In the genomic region with DNA sequence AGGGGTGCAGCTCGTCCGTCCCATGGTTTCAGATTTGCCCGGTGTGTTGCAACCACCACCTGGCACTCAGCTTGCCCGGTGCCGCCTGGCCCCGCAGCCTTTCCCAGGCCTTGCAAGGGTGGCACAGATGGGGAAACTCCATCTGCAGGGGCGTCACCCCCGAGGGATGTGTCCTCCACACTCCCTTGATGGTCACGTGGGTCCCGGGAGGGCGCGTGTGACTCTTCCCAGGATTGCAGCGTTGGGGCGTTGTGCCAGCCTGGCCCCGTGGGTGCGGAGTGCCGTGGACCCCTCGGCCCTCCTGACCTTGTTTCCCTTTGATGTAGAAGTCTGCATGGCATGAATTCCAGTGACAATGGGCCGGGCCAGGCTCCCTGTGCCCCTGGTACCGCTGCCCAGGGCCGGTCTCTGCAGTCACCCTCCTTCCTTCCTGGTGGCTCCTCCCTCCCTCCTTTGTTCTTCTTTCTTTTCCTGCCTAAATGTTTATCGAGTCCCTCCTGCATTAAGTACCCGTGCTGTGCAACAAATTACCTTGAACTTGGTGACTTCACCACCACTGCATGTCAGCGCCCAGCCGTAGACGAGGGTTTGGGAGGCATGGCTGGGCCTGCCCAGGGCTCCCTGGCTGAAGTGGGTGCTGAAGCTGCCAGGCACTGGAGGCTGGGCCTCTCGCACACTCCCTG, we compare ENCODE assay signal across 9 cellular contexts. TPM values are rescaled to one million over a fixed set of nuclear protein-coding genes. Genes with fewer than 3 reads are reported as not detected.
DNase-seq lines count a peak whose midpoint lies in the region; ATAC-seq, FAIRE-seq and TF ChIP-seq lines count a peak whose summit lies in the region.
"Had no signal": no experiment of that assay in that cellular context is flagged by ENCODE, and none has a peak within 500 bp of the region (broad histone marks: within the 10 kb centered on the region; RNA-seq: fewer than 3 reads in every experiment).

No MANE protein-coding gene starts in this region.

- H3K79me2 ChIP-seq in astrocyte (ENCODE audit: insufficient read depth, low read length), result no peaks in the 10 kb centered on the region

- no peak overlapping the region for H3K27ac ChIP-seq in astrocyte (ENCODE audit: low read depth, low read length)
- H3K27ac ChIP-seq in mesenchymal stem cell (ENCODE audit: low read length, poor library complexity, severe bottlenecking), result no peak overlapping the region

- H3K14ac ChIP-seq in mesenchymal stem cell (ENCODE audit: low read length in 2 of 2), result no peak overlapping the region

- no peak for ATAC-seq in HG03095 (IDR thresholded peaks at IDR 0.05; ENCODE audit: unreplicated experiment)
- no peak for ATAC-seq in activated CD4-positive, CD25-positive, alpha-beta regulatory T cell treated with anti-CD3 and anti-CD28 coated beads, Interleukin-2, amount 50 U/mL, for 24 hours
- ATAC-seq: WTC11 had no signal

- no peak overlapping the region for H3K18ac ChIP-seq in mesenchymal stem cell (ENCODE audit: low read depth in 1 of 2, low read length in 2 of 2)

- TF ChIP-seq CTCF in astrocyte (IDR thresholded peaks at IDR 0.05; ENCODE audit: insufficient read depth, low read depth, low read length) (no peak), osteocyte (IDR thresholded peaks at IDR 0.05) (no peak)

- H3K9ac ChIP-seq in astrocyte (ENCODE audit: low read length) (no peak overlapping the region), mesenchymal stem cell (ENCODE audit: low read length) (no peak overlapping the region)

- H3K9me3 ChIP-seq in astrocyte (ENCODE audit: insufficient read depth, low read depth, low read length), result no peaks in the 10 kb centered on the region
- no peaks in the 10 kb centered on the region for H3K9me3 ChIP-seq in mesenchymal stem cell (ENCODE audit: control insufficient read depth, low read length)

- H3K4me3 ChIP-seq in astrocyte (ENCODE audit: insufficient read depth, low read depth, low read length), result no peak overlapping the region
- H3K4me3 ChIP-seq in mesenchymal stem cell (ENCODE audit: insufficient read depth in 1 of 2, low read depth in 1 of 2, low read length in 2 of 2), result no peak overlapping the region

- no peak for FAIRE-seq in astrocyte (lab: Jason Lieb, UNC)

- H3K4me1 Mint-ChIP-seq in astrocyte (ENCODE audit: low read depth, unreplicated experiment) (no peaks in the 10 kb centered on the region), osteocyte (ENCODE audit: unreplicated experiment) (peaks cover 9% of the 10 kb centered on the region)
- peaks cover 12% of the 10 kb centered on the region for H3K4me1 Mint-ChIP-seq in T-helper 2 cell treated with Interferon-gamma antibody and Interleukin-4, amounts not matched to agents 5 μg/mL and 100 μg/mL, for 36 hours (ENCODE audit: low read depth)

- DNase-seq in COLO668 (lab: John Stamatoyannopoulos, UW; ENCODE audit: unreplicated experiment) (peak; percentile 60), NCI-H187 (lab: John Stamatoyannopoulos, UW) (peak; percentile 44 to 59), astrocyte (ENCODE audit: low read depth) (no peak), mesenchymal stem cell (no peak), osteocyte (ENCODE audit: extremely low spot score, unreplicated experiment) (no peak)
- DNase-seq in T-helper 2 cell treated with Interferon-gamma antibody and Interleukin-4, amounts not matched to agents 5 μg/mL and 100 μg/mL, for 36 hours (ENCODE audit: low spot score), result no peak

- H3K27me3 Mint-ChIP-seq in astrocyte (ENCODE audit: low read depth, unreplicated experiment), result peaks cover 8% of the 10 kb centered on the region
- H3K27me3 Mint-ChIP-seq in osteocyte (ENCODE audit: unreplicated experiment), result no peaks in the 10 kb centered on the region
- no peaks in the 10 kb centered on the region for H3K27me3 Mint-ChIP-seq in T-helper 2 cell treated with Interferon-gamma antibody and Interleukin-4, amounts not matched to agents 5 μg/mL and 100 μg/mL, for 36 hours (ENCODE audit: low read depth)

- no peak overlapping the region for H4K91ac ChIP-seq in mesenchymal stem cell (ENCODE audit: low read length)

- H4K8ac ChIP-seq in mesenchymal stem cell (ENCODE audit: low read length), result peak overlapping the region; percentile 27

- no peaks in the 10 kb centered on the region for H4K20me1 ChIP-seq in astrocyte (ENCODE audit: insufficient read depth, low read length)

- H2BK12ac ChIP-seq in mesenchymal stem cell (ENCODE audit: low read length in 2 of 2), result no peak overlapping the region

- H3K4me1 ChIP-seq in astrocyte (ENCODE audit: insufficient read depth, low read length) (no peaks in the 10 kb centered on the region), mesenchymal stem cell (ENCODE audit: control insufficient read depth, insufficient read depth, low read depth, low read length) (peaks cover 7% of the 10 kb centered on the region)

- H3K9me3 Mint-ChIP-seq in astrocyte (ENCODE audit: unreplicated experiment), result no peaks in the 10 kb centered on the region
- H3K9me3 Mint-ChIP-seq in osteocyte (ENCODE audit: unreplicated experiment), result no peaks in the 10 kb centered on the region
- no peaks in the 10 kb centered on the region for H3K9me3 Mint-ChIP-seq in T-helper 2 cell treated with Interferon-gamma antibody and Interleukin-4, amounts not matched to agents 5 μg/mL and 100 μg/mL, for 36 hours
- H3K9me3 Mint-ChIP-seq: WTC11 had no signal

- no peak overlapping the region for H3K4ac ChIP-seq in mesenchymal stem cell (ENCODE audit: low read depth in 1 of 2, low read length in 2 of 2)

- H3K27ac Mint-ChIP-seq in astrocyte (ENCODE audit: unreplicated experiment) (peak overlapping the region; percentile 75), osteocyte (ENCODE audit: unreplicated experiment) (no peak overlapping the region)
- H3K27ac Mint-ChIP-seq in T-helper 2 cell treated with Interferon-gamma antibody and Interleukin-4, amounts not matched to agents 5 μg/mL and 100 μg/mL, for 36 hours, result no peak overlapping the region
- H3K27ac Mint-ChIP-seq: WTC11 had no signal

- H3K36me3 ChIP-seq in astrocyte (ENCODE audit: insufficient read depth, low read length), result no peaks in the 10 kb centered on the region
- no peaks in the 10 kb centered on the region for H3K36me3 ChIP-seq in mesenchymal stem cell (ENCODE audit: control insufficient read depth in 1 of 2, insufficient read depth in 2 of 2, low read depth in 1 of 2, low read length in 2 of 2)

- H2BK120ac ChIP-seq in mesenchymal stem cell (ENCODE audit: low read depth, low read length), result no peak overlapping the region

- H3K4me2 ChIP-seq in astrocyte (ENCODE audit: low read length), result no peak overlapping the region
- H3K4me2 ChIP-seq in mesenchymal stem cell (ENCODE audit: low read length, poor library complexity, severe bottlenecking), result no peak overlapping the region

- H3K79me1 ChIP-seq in mesenchymal stem cell (replicated peaks; ENCODE audit: low read length, poor library complexity, severe bottlenecking), result no peaks in the 10 kb centered on the region

- H2AK5ac ChIP-seq in mesenchymal stem cell (ENCODE audit: low read length, severe bottlenecking), result no peak overlapping the region

- no peak overlapping the region for H2BK15ac ChIP-seq in mesenchymal stem cell (ENCODE audit: low read depth, poor library complexity, severe bottlenecking)

- no peak overlapping the region for H2BK5ac ChIP-seq in mesenchymal stem cell (ENCODE audit: low read depth, low read length, poor library complexity, severe bottlenecking)

- 83% methylated on average over 27 of the region's 27 CpGs for WGBS in mesenchymal stem cell

- H2AFZ ChIP-seq in astrocyte (ENCODE audit: low read depth, low read length), result no peak overlapping the region
- H2AFZ ChIP-seq in mesenchymal stem cell (ENCODE audit: low read depth, low read length), result no peak overlapping the region

- H3K23ac ChIP-seq in mesenchymal stem cell (ENCODE audit: low read length in 2 of 2), result no peak overlapping the region

- H3K4me3 Mint-ChIP-seq in astrocyte (ENCODE audit: unreplicated experiment) (no peak overlapping the region), osteocyte (ENCODE audit: unreplicated experiment) (no peak overlapping the region)
- H3K4me3 Mint-ChIP-seq in T-helper 2 cell treated with Interferon-gamma antibody and Interleukin-4, amounts not matched to agents 5 μg/mL and 100 μg/mL, for 36 hours, result no peak overlapping the region
- H3K4me3 Mint-ChIP-seq: WTC11 had no signal

- no peaks in the 10 kb centered on the region for H3K27me3 ChIP-seq in astrocyte (ENCODE audit: insufficient read depth, low read length)
- peaks cover 4 to 25% of the 10 kb centered on the region in 2 experiments for H3K27me3 ChIP-seq in mesenchymal stem cell (ENCODE audit: control insufficient read depth in 1 of 2, insufficient read depth in 1 of 2, low read length in 2 of 2)

- H3K36me3 Mint-ChIP-seq in astrocyte (ENCODE audit: low read depth, unreplicated experiment) (peaks cover 2% of the 10 kb centered on the region), osteocyte (ENCODE audit: unreplicated experiment) (no peaks in the 10 kb centered on the region)
- no peaks in the 10 kb centered on the region for H3K36me3 Mint-ChIP-seq in T-helper 2 cell treated with Interferon-gamma antibody and Interleukin-4, amounts not matched to agents 5 μg/mL and 100 μg/mL, for 36 hours (ENCODE audit: low read depth)
- H3K36me3 Mint-ChIP-seq: WTC11 had no signal

RNA-seq across cellular contexts. Expression of a gene that starts 22.9 kb away (rescaled TPM):
- total RNA-seq in astrocyte (21.1 and 24.9 TPM in 2 replicates), osteocyte (22.8 and 26.7 TPM in 2 replicates)
- polyA plus RNA-seq in mesenchymal stem cell (2013, experiment 1 of 2), result 14.5 TPM
- 14.1 TPM for polyA plus RNA-seq in mesenchymal stem cell (2013, experiment 2 of 2)

RNA-seq across cellular contexts. Expression of a gene that starts 36.2 kb away (rescaled TPM):
- total RNA-seq in astrocyte (22.5 and 27.7 TPM in 2 replicates), osteocyte (59.1 and 65.3 TPM in 2 replicates)
- polyA plus RNA-seq in mesenchymal stem cell (2013, experiment 1 of 2), result 276 TPM
- polyA plus RNA-seq in mesenchymal stem cell (2013, experiment 2 of 2), result 282 TPM

RNA-seq across cellular contexts. Expression of a gene that starts 52.7 kb away (rescaled TPM):
- total RNA-seq in astrocyte, result 34.7 and 35.6 TPM in 2 replicates
- polyA plus RNA-seq in mesenchymal stem cell (2013, experiment 1 of 2), result 38.6 TPM
- polyA plus RNA-seq in mesenchymal stem cell (2013, experiment 2 of 2), result 39.2 TPM
- 62.1 and 63.2 TPM in 2 replicates for total RNA-seq in osteocyte

Comparison
In these comparisons a context has a peak if more than half of its experiments do, and no peak if none do; other contexts are left out.
1. DNase-seq: peak in COLO668 (single experiment) and NCI-H187 (2 of 2); none in astrocyte (single experiment), mesenchymal stem cell (single experiment), osteocyte (single experiment) and T-helper 2 cell treated with Interferon-gamma antibody and Interleukin-4, amounts not matched to agents 5 μg/mL and 100 μg/mL, for 36 hours (single experiment).